15 cellular contexts compared by ENCODE assay signal in the genomic region with DNA sequence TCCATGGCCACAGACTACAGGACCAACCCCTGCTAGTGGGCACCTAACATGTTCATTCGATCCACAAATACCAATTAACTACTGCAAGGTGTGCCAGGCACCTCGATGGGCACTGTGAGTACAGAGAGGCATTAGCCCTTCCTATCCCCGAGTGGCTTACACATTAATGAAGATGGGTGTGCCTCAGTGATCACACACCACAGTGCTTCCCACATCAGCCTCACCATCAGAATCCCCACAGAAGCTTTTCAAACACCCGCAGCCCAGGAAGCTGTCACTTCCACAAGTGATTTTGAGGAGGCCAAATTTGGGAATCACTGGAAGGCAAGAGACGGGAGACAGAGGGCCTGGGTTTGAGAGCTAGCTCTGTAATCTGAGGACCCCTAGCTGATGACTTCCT. TPM values are rescaled to one million over a fixed set of nuclear protein-coding genes. Genes with fewer than 3 reads are reported as not detected.
DNase-seq lines count a peak whose midpoint lies in the region; ATAC-seq, FAIRE-seq and TF ChIP-seq lines count a peak whose summit lies in the region.
"Had no signal": no experiment of that assay in that cellular context is flagged by ENCODE, and none has a peak within 500 bp of the region (broad histone marks: within the 10 kb centered on the region; RNA-seq: fewer than 3 reads in every experiment).

No MANE protein-coding gene starts in this region.

- SMC1A ChIA-PET in GM12878 (lab: Charles Lee; ENCODE audit: uncharacterized antibody, unreplicated experiment), result interaction anchor here (0.7 to 7.5 kb wide), 13 partner anchors 12 to 339 kb away, joined by 3 to 73 read pairs (median 6); no protein-coding TSS in a partner anchor

- FAIRE-seq in GM12878 (lab: Jason Lieb, UNC), result no peak
- no peak for FAIRE-seq in HTR-8/SVneo (lab: Jason Lieb, UNC)
- FAIRE-seq: bronchial epithelial cell had no signal

- peak overlapping the region; percentile 55 to 87 (median 66) for H3K4me3 Mint-ChIP-seq in CD4-positive, CD25-positive, alpha-beta regulatory T cell
- peak overlapping the region in 4 of 10 donors; percentile 1 to 53 (median 20) for H3K4me3 Mint-ChIP-seq in naive thymus-derived CD8-positive, alpha-beta T cell

- peak overlapping the region; percentile 49 for H3K27ac ChIP-seq in CD4-positive, CD25-positive, alpha-beta regulatory T cell (ENCODE audit: insufficient read depth, low read length, poor library complexity, severe bottlenecking)
- peak overlapping the region; percentile 78 for H3K27ac ChIP-seq in OCI-LY1 (ENCODE audit: low read depth, low read length, poor library complexity, severe bottlenecking)
- no peak overlapping the region for H3K27ac ChIP-seq in GM12878 (ENCODE audit: control insufficient read depth, insufficient read depth)
- H3K27ac ChIP-seq in heart left ventricle, result no peak overlapping the region
- H3K27ac ChIP-seq: prostate gland, SJCRH30 had no signal

- peak overlapping the region; percentile 4 for H3K4me3 ChIP-seq in CD4-positive, CD25-positive, alpha-beta regulatory T cell (ENCODE audit: low read depth, low read length)
- no peak overlapping the region for H3K4me3 ChIP-seq in OCI-LY1 (ENCODE audit: low read depth, low read length, poor library complexity, severe bottlenecking)
- H3K4me3 ChIP-seq in GM12878, result no peak overlapping the region
- H3K4me3 ChIP-seq in heart left ventricle, result no peak overlapping the region
- H3K4me3 ChIP-seq: prostate gland, SJCRH30 had no signal

- H3K4me2 ChIP-seq in OCI-LY1 (ENCODE audit: low read length), result peak overlapping the region; percentile 63; the same call in 1 of the 2 replicates
- H3K4me2 ChIP-seq in GM12878 (ENCODE audit: control insufficient read depth, insufficient read depth), result no peak overlapping the region

- peaks cover 26% of the 10 kb centered on the region for H3K36me3 ChIP-seq in CD4-positive, CD25-positive, alpha-beta regulatory T cell (ENCODE audit: control insufficient read depth, insufficient read depth, low read length)
- peaks cover 63% of the 10 kb centered on the region for H3K36me3 ChIP-seq in OCI-LY1 (ENCODE audit: insufficient read depth, low read length)
- H3K36me3 ChIP-seq in GM12878 (ENCODE audit: control insufficient read depth in 2 of 2, insufficient read depth in 2 of 2, low read length in 1 of 2), result peaks cover 0 to 18% of the 10 kb centered on the region in 2 experiments; a peak in 3 of 4 replicates
- H3K36me3 ChIP-seq in heart left ventricle, result no peaks in the 10 kb centered on the region
- H3K36me3 ChIP-seq: prostate gland, SJCRH30 had no signal

- H3F3A ChIP-seq in OCI-LY1 (ENCODE audit: insufficient read depth, low read length), result no peaks in the 10 kb centered on the region

- no peak for ATAC-seq in CD4-positive, CD25-positive, alpha-beta regulatory T cell (ENCODE audit: low read depth in 2 of 2)
- ATAC-seq in GM12878 (peak; percentile 7; the same call in 2 of the 3 replicates), heart left ventricle (no peak)
- no peak for ATAC-seq in naive thymus-derived CD8-positive, alpha-beta T cell
- ATAC-seq: left lobe of liver had no signal

- H3K9me3 Mint-ChIP-seq in CD4-positive, CD25-positive, alpha-beta regulatory T cell, result no peaks in the 10 kb centered on the region
- peaks cover 0 to 2% (median 0%) of the 10 kb centered on the region in 9 donors for H3K9me3 Mint-ChIP-seq in naive thymus-derived CD8-positive, alpha-beta T cell

- H3K9me2 ChIP-seq in OCI-LY1 (ENCODE audit: low read depth, low read length), result no peaks in the 10 kb centered on the region

- TF ChIP-seq CTCF in OCI-LY1 (IDR thresholded peaks at IDR 0.05; ENCODE audit: low read length), result no peak
- TF ChIP-seq CTCF in GM12878 (IDR thresholded peaks at IDR 0.05 in 2 of 3, conservative IDR thresholded peaks at IDR 0.05 in 1 of 3; ENCODE audit: control insufficient read depth in 2 of 3, extremely low read depth in 1 of 3, insufficient read depth in 1 of 3, low read depth in 3 of 3, low read length in 3 of 3), result no peak
- no peak for TF ChIP-seq CTCF in heart left ventricle (IDR thresholded peaks at IDR 0.05)

- no peaks in the 10 kb centered on the region for H3K9me3 ChIP-seq in CD4-positive, CD25-positive, alpha-beta regulatory T cell (ENCODE audit: control insufficient read depth in 2 of 2, low read length in 2 of 2)
- H3K9me3 ChIP-seq in OCI-LY1 (ENCODE audit: low read length) (no peaks in the 10 kb centered on the region), GM12878 (replicated peaks; ENCODE audit: control insufficient read depth, insufficient read depth, low read length) (no peaks in the 10 kb centered on the region; the same call in 2 of the 3 replicates), heart left ventricle (no peaks in the 10 kb centered on the region)
- H3K9me3 ChIP-seq: prostate gland, SJCRH30 had no signal

- H3K4me1 Mint-ChIP-seq in CD4-positive, CD25-positive, alpha-beta regulatory T cell, result peaks cover 58 to 96% (median 79%) of the 10 kb centered on the region in 4 donors
- H3K4me1 Mint-ChIP-seq in naive thymus-derived CD8-positive, alpha-beta T cell, result peaks cover 31 to 92% (median 77%) of the 10 kb centered on the region in 4 donors

- CTCF ChIA-PET in GM12878 (lab: Yijun Ruan, JAX), result interaction anchor here (0.7 to 11.4 kb wide), 9 partner anchors 8 to 178 kb away, joined by 3 to 127 read pairs (median 4); a partner anchor contains a TSS

- in situ Hi-C loops in GM12878 (cut with MboI), result loop anchor here (5.0 kb wide), 1 partner anchor 172 kb away; no protein-coding TSS in a partner anchor

- H2AFZ ChIP-seq in OCI-LY1 (ENCODE audit: low read length), result no peak overlapping the region
- no peak overlapping the region for H2AFZ ChIP-seq in GM12878 (ENCODE audit: control insufficient read depth, low read depth, low read length)

- intact Hi-C loops in GM12878 (cut with micrococcal nuclease; ENCODE audit: unreplicated experiment) (no loop called here), heart left ventricle (cut with DNase I) (loop anchor here in 3 of 10 donors (5.0 to 10.0 kb wide), 3 partner anchors 91 to 179 kb away; no protein-coding TSS in a partner anchor)

- H4K20me1 ChIP-seq in OCI-LY1 (ENCODE audit: insufficient read depth, low read length), result 0 out of 2 replicates have a peak, but pooled peaks cover 4% of the 10 kb centered on the region
- peaks cover 9% of the 10 kb centered on the region; the same call in 1 of the 2 replicates for H4K20me1 ChIP-seq in GM12878 (ENCODE audit: control insufficient read depth, insufficient read depth)

- 33% methylated on average over 5 of the region's 5 CpGs for WGBS in GM12878 (ENCODE audit: insufficient coverage, insufficient replicate concordance, low lambda C conversion rate, missing lambda C conversion rate)
- 76 to 84% (median 83%) methylated on average over 4 to 5 of the region's 5 CpGs for WGBS in heart left ventricle, 4 donors

- 0 out of 2 replicates have a peak, but pooled peaks have one; percentile 1 for TF ChIP-seq POLR2A in GM12878 (IDR thresholded peaks at IDR 0.05; ENCODE audit: low read depth, low read length)
- no peak for TF ChIP-seq POLR2A in heart left ventricle (IDR thresholded peaks at IDR 0.05)

- peaks cover 93% of the 10 kb centered on the region for H3K4me1 ChIP-seq in CD4-positive, CD25-positive, alpha-beta regulatory T cell (ENCODE audit: control insufficient read depth, insufficient read depth, low read length, poor library complexity, severe bottlenecking)
- peaks cover 99% of the 10 kb centered on the region for H3K4me1 ChIP-seq in OCI-LY1 (ENCODE audit: insufficient read depth, low read length, severe bottlenecking)
- peaks cover 72% of the 10 kb centered on the region for H3K4me1 ChIP-seq in GM12878 (ENCODE audit: control insufficient read depth, insufficient read depth, low read length)
- H3K4me1 ChIP-seq in heart left ventricle, result peaks cover 0 to 91% (median 40%) of the 10 kb centered on the region in 12 donors

- peaks cover 100% of the 10 kb centered on the region for H3K79me2 ChIP-seq in OCI-LY1 (ENCODE audit: insufficient read depth, low read length)
- H3K79me2 ChIP-seq in GM12878 (ENCODE audit: control insufficient read depth, insufficient read depth, low read length), result peaks cover 97% of the 10 kb centered on the region

- no TSS peak for BruUV-seq in GM12878 (replicated peaks; lab: Mats Ljungman, UMichigan)

- RAD21 ChIA-PET in GM12878 (lab: Charles Lee; ENCODE audit: unreplicated experiment), result interaction anchor here (0.6 to 8.6 kb wide), 11 partner anchors 8 to 175 kb away, joined by 3 to 65 read pairs (median 4); a partner anchor contains a TSS

- no peak for TF ChIP-seq RAD21 in GM12878 (IDR thresholded peaks at IDR 0.05; ENCODE audit: insufficient read depth, low read depth, low read length)

- H3K27me3 Mint-ChIP-seq in CD4-positive, CD25-positive, alpha-beta regulatory T cell, result no peaks in the 10 kb centered on the region
- H3K27me3 Mint-ChIP-seq in naive thymus-derived CD8-positive, alpha-beta T cell, result no peaks in the 10 kb centered on the region

- no peaks in the 10 kb centered on the region for H3K27me3 ChIP-seq in CD4-positive, CD25-positive, alpha-beta regulatory T cell (ENCODE audit: control insufficient read depth, insufficient read depth, low read length)
- H3K27me3 ChIP-seq in OCI-LY1 (ENCODE audit: insufficient read depth, low read length) (no peaks in the 10 kb centered on the region), GM12878 (replicated peaks in 1 of 2; ENCODE audit: control insufficient read depth in 2 of 2, insufficient read depth in 2 of 2, low read length in 1 of 2) (no peaks in the 10 kb centered on the region), heart left ventricle (no peaks in the 10 kb centered on the region)
- H3K27me3 ChIP-seq: SJCRH30 had no signal

- H3K36me3 Mint-ChIP-seq in CD4-positive, CD25-positive, alpha-beta regulatory T cell, result peaks cover 10% of the 10 kb centered on the region
- H3K36me3 Mint-ChIP-seq in naive thymus-derived CD8-positive, alpha-beta T cell, result peaks cover 0 to 19% (median 5%) of the 10 kb centered on the region in 3 donors

- POLR2A ChIA-PET in GM12878 (lab: Charles Lee), result interaction anchor here (1.0 to 5.0 kb wide), 4 partner anchors 13 to 77 kb away, joined by 3 to 27 read pairs (median 12); no protein-coding TSS in a partner anchor
- POLR2A ChIA-PET in naive thymus-derived CD8-positive, alpha-beta T cell (lab: Charles Lee), result interaction anchor here (1.3 to 1.5 kb wide), 3 partner anchors 8 to 74 kb away, joined by 4 to 6 read pairs (median 4); no protein-coding TSS in a partner anchor

- no peak for TF ChIP-seq EP300 in GM12878 (IDR thresholded peaks at IDR 0.05; ENCODE audit: borderline replicate concordance in 1 of 2, control insufficient read depth in 1 of 2, low read depth in 2 of 2, low read length in 2 of 2)

- DNase-seq in CD4-positive, CD25-positive, alpha-beta regulatory T cell, result no peak
- DNase-seq in GM12878 (ENCODE audit: low read depth, low spot score) (no peak), NCI-H2196 treated with DMSO at 0.1 percent for 48 hours (lab: John Stamatoyannopoulos, UW; ENCODE audit: unreplicated experiment) (no peak), heart left ventricle (no peak), HTR-8/SVneo (ENCODE audit: insufficient read length, low spot score) (no peak)
- no peak for DNase-seq in naive thymus-derived CD8-positive, alpha-beta T cell
- DNase-seq in stimulated activated CD4-positive, alpha-beta T cell treated with anti-CD3 and anti-CD28 coated beads, Interleukin-1b, Interleukin-23, amount 100 ng/mL, for 48 hours, result no peak
- DNase-seq: activated CD4-positive, alpha-beta T cell treated with anti-CD3 and anti-CD28 coated beads, Interleukin-2, amount 50 U/mL, for 48 hours; hypothalamus; SJCRH30; stimulated activated CD4-positive, alpha-beta T cell treated with anti-CD3 and anti-CD28 coated beads, Interleukin-12 subunit alpha, Interleukin-12 subunit beta, amount 100 ng/mL, for 4 hours had no signal

- peak overlapping the region; percentile 69 to 88 (median 84) for H3K27ac Mint-ChIP-seq in CD4-positive, CD25-positive, alpha-beta regulatory T cell
- H3K27ac Mint-ChIP-seq in naive thymus-derived CD8-positive, alpha-beta T cell, result peak overlapping the region in 8 of 10 donors; percentile 37 to 79 (median 64)

- H3K9ac ChIP-seq in OCI-LY1 (ENCODE audit: low read length), result no peak overlapping the region
- H3K9ac ChIP-seq in GM12878 (ENCODE audit: control insufficient read depth, insufficient read depth, low read length), result no peak overlapping the region

RNA-seq across cellular contexts. Expression of a gene that starts 23.7 kb away (rescaled TPM):
- total RNA-seq in CD4-positive, CD25-positive, alpha-beta regulatory T cell, result 559 TPM
- 100 to 1,000 TPM; 310 to 497 (median 365) TPM for polyA plus RNA-seq in CD4-positive, CD25-positive, alpha-beta regulatory T cell
- 54.4 and 55.1 TPM in 2 replicates for total RNA-seq in GM12878 (2013; cell fraction: nucleolus; rRNA removed)
- total RNA-seq in GM12878 (2014; rRNA removed) (189 and 200 TPM in 2 replicates), GM12878 (2014; rRNA removed; fragmentation: Illumina TruSeq; extraction: Trizol) (155 and 160 TPM in 2 replicates), GM12878 (2021) (248 and 249 TPM in 2 replicates), heart left ventricle (100 to 1,000 TPM; 114 to 293 (median 161) TPM)
- polyA plus RNA-seq in GM12878 (2011; ENCODE audit: low read depth), result 148 TPM
- polyA plus RNA-seq in GM12878 (2011; rRNA removed) (93.4 and 128 TPM in 2 replicates), GM12878 (2014; fragmentation: Illumina TruSeq; extraction: Trizol) (141 and 160 TPM in 2 replicates), GM12878 (2014; fragmentation: Nextera tagmentation; extraction: Ambion mirVana) (10 to 100 TPM; 79.1 to 98.6 TPM), GM12878 (2014; rRNA removed) (162 and 171 TPM in 2 replicates), GM12878 (2016; fragmentation: Nextera tagmentation; extraction: Ambion mirVana) (100 to 1,000 TPM; 277 to 282 TPM), heart left ventricle (100 to 1,000 TPM; 121 to 541 TPM)
- polyA plus RNA-seq in GM12878 (2011; cell fraction: cytosol; rRNA removed), result 112 and 120 TPM in 2 replicates
- 120 and 221 TPM in 2 replicates for polyA plus RNA-seq in GM12878 (2011; cell fraction: nucleus; rRNA removed)
- 164 and 171 TPM in 2 replicates for polyA plus RNA-seq in GM12878 (2012)
- 93.4 and 100 TPM in 2 replicates for polyA minus RNA-seq in GM12878 (2011; rRNA and poly(A)+ RNA removed)
- polyA minus RNA-seq in GM12878 (2011; cell fraction: cytosol; rRNA and poly(A)+ RNA removed), result 46.6 and 47.4 TPM in 2 replicates
- 24.4 and 59.1 TPM in 2 replicates for polyA minus RNA-seq in GM12878 (2011; cell fraction: nucleus; rRNA and poly(A)+ RNA removed)
- total RNA-seq in naive thymus-derived CD8-positive, alpha-beta T cell, result 100 to 1,000 TPM; 202 to 212 TPM
- polyA plus RNA-seq in naive thymus-derived CD8-positive, alpha-beta T cell, result 100 to 1,000 TPM; 127 to 168 (median 143) TPM

Comparison
In these comparisons a context has a peak if more than half of its experiments do, and no peak if none do; other contexts are left out.
1. H3K27ac ChIP-seq: peak in CD4-positive, CD25-positive, alpha-beta regulatory T cell (single experiment) and OCI-LY1 (single experiment); none in GM12878 (single experiment) and heart left ventricle (0 of 12).